Comparison of ENCODE assay signal across 17 cellular contexts in the genomic region with DNA sequence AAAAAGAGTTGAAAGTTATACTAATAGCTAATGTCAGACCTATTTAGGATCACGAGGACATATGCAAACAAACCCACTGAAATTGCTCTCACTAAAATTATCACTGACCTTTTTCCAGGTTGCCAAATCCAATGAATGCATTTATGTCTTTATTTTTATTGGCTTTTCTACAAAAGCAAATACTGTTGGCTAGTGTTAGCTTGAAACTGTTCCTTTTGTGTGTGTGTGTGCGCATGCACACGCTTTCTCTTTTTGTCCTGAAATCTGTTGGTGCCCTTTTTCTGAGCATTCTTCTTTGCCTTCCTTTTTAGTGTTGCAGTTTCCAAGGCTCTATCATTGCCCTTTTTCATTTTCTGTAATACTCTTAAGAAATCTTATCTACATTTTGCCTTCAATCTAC.
"Had no signal": no experiment of that assay in that cellular context is flagged by ENCODE, and none has a peak within 500 bp of the region (broad histone marks: within the 10 kb centered on the region; RNA-seq: fewer than 3 reads in every experiment).

No MANE protein-coding gene starts in this region.

- DNase-seq: activated CD4-positive, alpha-beta T cell treated with anti-CD3 and anti-CD28 coated beads for 4 hours; activated CD4-positive, alpha-beta T cell treated with anti-CD3 and anti-CD28 coated beads, Interleukin-2, amount 50 U/mL, for 4 hours; activated naive CD4-positive, alpha-beta T cell; activated T-cell treated with anti-CD3 and anti-CD28 coated beads for 4 hours; activated T-cell treated with anti-CD3 and anti-CD28 coated beads, Interleukin-2, amount 50 U/mL, for 72 hours; dermis blood vessel endothelial cell; effector CD4-positive, alpha-beta T cell; foreskin melanocyte; left ventricle myocardium inferior; mesendoderm; natural killer cell; occipital lobe; psoas muscle; right cardiac atrium; spleen; stimulated activated naive CD4-positive, alpha-beta T cell treated with Interleukin-2 at 50 U/mL for 16 hours had no signal

- ATAC-seq: activated naive CD4-positive, alpha-beta T cell treated with anti-CD3 and anti-CD28 coated beads, Interleukin-2, amount 50 U/mL, for 72 hours; activated T-cell treated with anti-CD3 and anti-CD28 coated beads, Interleukin-2, amount 50 U/mL, for 72 hours; natural killer cell; psoas muscle; right cardiac atrium had no signal
